26 cellular contexts compared by ENCODE assay signal in the genomic region with DNA sequence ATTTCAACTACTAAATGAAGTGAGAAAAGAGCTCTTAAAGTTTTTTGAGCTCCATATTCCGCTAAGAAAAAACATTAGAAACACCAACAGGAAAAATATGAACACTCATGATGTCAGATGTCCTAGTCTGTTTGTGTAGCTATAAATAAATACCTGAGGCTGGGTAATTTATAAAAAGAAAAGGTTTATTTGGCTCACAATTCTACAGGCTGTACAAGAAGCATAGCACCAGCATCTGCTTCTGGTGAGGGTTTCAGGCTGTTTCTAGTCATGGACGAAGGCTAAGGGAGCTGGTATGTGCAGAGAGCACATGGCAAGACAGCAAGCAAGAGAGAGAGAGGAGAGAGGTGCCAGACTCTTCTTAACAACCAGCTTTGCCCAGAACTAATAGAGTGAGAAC.
DNase-seq lines count a peak whose midpoint lies in the region; ATAC-seq and TF ChIP-seq lines count a peak whose summit lies in the region.
"Had no signal": no experiment of that assay in that cellular context is flagged by ENCODE, and none has a peak within 500 bp of the region (broad histone marks: within the 10 kb centered on the region; RNA-seq: fewer than 3 reads in every experiment).

No MANE protein-coding gene starts in this region.

- no peak overlapping the region for H3K4me3 ChIP-seq in SK-N-MC
- H3K4me3 ChIP-seq in trophoblast cell (ENCODE audit: low read depth, low read length) = no peak overlapping the region
- H3K4me3 ChIP-seq: body of pancreas, MG63, transverse colon had no signal

- no peak overlapping the region for H4K8ac ChIP-seq in trophoblast cell (ENCODE audit: low read depth, low read length)

- no peak overlapping the region for H2AK5ac ChIP-seq in trophoblast cell (ENCODE audit: low read length)

- H3K27ac ChIP-seq in SK-N-MC (peak overlapping the region; percentile 61), foreskin keratinocyte (no peak overlapping the region), trophoblast cell (ENCODE audit: low read depth, low read length) (no peak overlapping the region)
- H3K27ac ChIP-seq: 22Rv1, body of pancreas, HL-60, transverse colon had no signal

- WGBS in trophoblast cell (ENCODE audit: extremely low coverage, insufficient coverage, insufficient read length) = no CpG with 5 or more reads among the region's 2 CpGs

- H2AFZ ChIP-seq in trophoblast cell (ENCODE audit: insufficient read depth, low read length, poor library complexity) = no peak overlapping the region

- H3K4me2 ChIP-seq in trophoblast cell (ENCODE audit: low read length) = no peak overlapping the region

- no peak overlapping the region for H3K23ac ChIP-seq in trophoblast cell (ENCODE audit: low read length)

- in situ Hi-C loops in ACHN (cut with HindIII; ENCODE audit: low pct_ligation_motif_present, low pct_unique_long_range_greater_than_20kb, low sequenced_read_pairs) = no loop called here

- ATAC-seq in foreskin keratinocyte = peak; percentile 50
- ATAC-seq: activated T-cell treated with anti-CD3 and anti-CD28 coated beads, Interleukin-2, amount 50 U/mL, for 72 hours; body of pancreas; natural killer cell; stimulated activated memory B cell treated with anti-CD40 and anti-IgM and Interleukin-4, amounts not matched to agents 10 μg/mL and 1 μg/mL and 100 μg/mL, for 72 hours; T-helper 17 cell had no signal

- DNase-seq in DMS 273 (lab: John Stamatoyannopoulos, UW; ENCODE audit: unreplicated experiment) (peak; percentile 25), DMS 273 treated with DMSO at 0.1 percent for 48 hours (lab: John Stamatoyannopoulos, UW) (no peak), SK-N-MC (ENCODE audit: low read depth, low spot score) (no peak), foreskin keratinocyte (no peak), trophoblast cell (no peak), ACHN (no peak), NCI-H526 treated with DMSO at 0.1 percent for 48 hours (lab: John Stamatoyannopoulos, UW) (no peak), hypothalamus (lab: John Stamatoyannopoulos, UW) (no peak)
- DNase-seq: activated CD4-positive, alpha-beta T cell treated with anti-CD3 and anti-CD28 coated beads, Interleukin-2, amount 50 U/mL, for 48 hours; activated naive CD4-positive, alpha-beta T cell treated with anti-CD3 and anti-CD28 coated beads for 36 hours; activated T-cell treated with anti-CD3 and anti-CD28 coated beads, Interleukin-2, amount 50 U/mL, for 72 hours; body of pancreas; DND-41; GF-D8; KBM-7; MG63; natural killer cell; NCI-H1105 treated with DMSO at 0.1 percent for 48 hours; NCI-H187 treated with DMSO at 0.1 percent for 48 hours; NCI-H510A; OCI-M1; T-helper 17 cell; transverse colon had no signal

- H2BK5ac ChIP-seq in trophoblast cell (ENCODE audit: low read depth, low read length, poor library complexity) = no peak overlapping the region

- peak overlapping the region; percentile 25 for H2BK12ac ChIP-seq in trophoblast cell (ENCODE audit: low read length)

- H3K79me2 ChIP-seq in trophoblast cell (ENCODE audit: control insufficient read depth, insufficient read depth, low read length, poor library complexity) = no peaks in the 10 kb centered on the region

- no peak overlapping the region for H3K4ac ChIP-seq in trophoblast cell (ENCODE audit: low read depth, low read length)

- H3K9me3 ChIP-seq in SK-N-MC (ENCODE audit: low read depth, low read length) (no peaks in the 10 kb centered on the region), trophoblast cell (ENCODE audit: insufficient read depth, low read depth, low read length) (peaks cover 4% of the 10 kb centered on the region)
- H3K9me3 ChIP-seq: body of pancreas, MG63, transverse colon had no signal

- no peak overlapping the region for H4K12ac ChIP-seq in trophoblast cell (ENCODE audit: low read depth, low read length)

- H3K9ac ChIP-seq in SK-N-MC (ENCODE audit: insufficient read length) (no peak overlapping the region), trophoblast cell (ENCODE audit: low read length) (no peak overlapping the region)

- H3K36me3 ChIP-seq in SK-N-MC (ENCODE audit: insufficient read depth, low read length) (no peaks in the 10 kb centered on the region), trophoblast cell (ENCODE audit: control insufficient read depth in 1 of 2, insufficient read depth in 2 of 2, low read length in 2 of 2) (no peaks in the 10 kb centered on the region)
- H3K36me3 ChIP-seq: MG63, transverse colon had no signal

- H3K4me1 ChIP-seq in foreskin keratinocyte (peaks cover 15% of the 10 kb centered on the region), trophoblast cell (ENCODE audit: control insufficient read depth in 1 of 2, insufficient read depth in 2 of 2, low read length in 2 of 2) (no peaks in the 10 kb centered on the region)
- H3K4me1 ChIP-seq: body of pancreas, transverse colon had no signal

- no peak overlapping the region for H2BK120ac ChIP-seq in trophoblast cell (ENCODE audit: insufficient read depth, low read length, poor library complexity)

- H3K14ac ChIP-seq in trophoblast cell (ENCODE audit: low read length) = no peak overlapping the region

- H3K18ac ChIP-seq in trophoblast cell (ENCODE audit: low read length) = no peak overlapping the region

- H4K91ac ChIP-seq in trophoblast cell (ENCODE audit: low read depth, low read length) = peak overlapping the region; percentile 25

- TF ChIP-seq CTCF in foreskin keratinocyte (conservative IDR thresholded peaks at IDR 0.05) = no peak

- H3K27me3 ChIP-seq in foreskin keratinocyte (no peaks in the 10 kb centered on the region), trophoblast cell (ENCODE audit: insufficient read depth, low read length) (no peaks in the 10 kb centered on the region)
- H3K27me3 ChIP-seq: body of pancreas, MG63, transverse colon had no signal

- H3K79me1 ChIP-seq in trophoblast cell (ENCODE audit: low read length) = peaks cover 2% of the 10 kb centered on the region
